8 cellular contexts compared by ENCODE assay signal in genomic region chr10:114172776-114173555, GRCh38. TPM values are rescaled to one million over a fixed set of nuclear protein-coding genes. Genes with fewer than 3 reads are reported as not detected.
DNase-seq lines count a peak whose midpoint lies in the region; ATAC-seq, FAIRE-seq and TF ChIP-seq lines count a peak whose summit lies in the region.

No MANE protein-coding gene starts in this region.

- H3K4me1 Mint-ChIP-seq in activated CD8-positive, alpha-beta T cell treated with anti-CD3 and anti-CD28 coated beads for 36 hours (ENCODE audit: low read depth): peaks cover 43% of the 10 kb centered on the region

- TF ChIP-seq CTCF in activated CD8-positive, alpha-beta T cell treated with anti-CD3 and anti-CD28 coated beads for 36 hours (IDR thresholded peaks at IDR 0.05): no peak

- H3K27ac Mint-ChIP-seq in activated CD8-positive, alpha-beta T cell treated with anti-CD3 and anti-CD28 coated beads for 36 hours: peak overlapping the region; percentile 98

- peak overlapping the region; percentile 98 to 99 for H3K27ac ChIP-seq in small intestine (ENCODE audit: low read depth in 1 of 2, low read length in 1 of 2)

- H3K27me3 Mint-ChIP-seq in activated CD8-positive, alpha-beta T cell treated with anti-CD3 and anti-CD28 coated beads for 36 hours: peaks cover 3% of the 10 kb centered on the region

- no peaks in the 10 kb centered on the region for H3K36me3 ChIP-seq in small intestine (ENCODE audit: control insufficient read depth in 2 of 2, insufficient read depth in 2 of 2, low read length in 2 of 2)

- DNase-seq in NCI-H510A treated with DMSO at 0.1 percent for 48 hours (lab: John Stamatoyannopoulos, UW): peak; percentile 30
- no peak for DNase-seq in NCI-H510A (lab: John Stamatoyannopoulos, UW)
- no peak for DNase-seq in activated CD8-positive, alpha-beta T cell treated with anti-CD3 and anti-CD28 coated beads for 36 hours
- peak; percentile 74 for DNase-seq in small intestine
- DNase-seq in OCI-M2 (lab: John Stamatoyannopoulos, UW; ENCODE audit: unreplicated experiment): no peak
- DNase-seq in frontal cortex (ENCODE audit: low spot score in 2 of 2): no peak

- CTCF ChIA-PET in activated CD8-positive, alpha-beta T cell treated with anti-CD3 and anti-CD28 coated beads for 36 hours (lab: Charles Lee): no interaction called here

- H3K4me3 Mint-ChIP-seq in activated CD8-positive, alpha-beta T cell treated with anti-CD3 and anti-CD28 coated beads for 36 hours: peak overlapping the region; percentile 98

- peaks cover 19% of the 10 kb centered on the region for H3K36me3 Mint-ChIP-seq in activated CD8-positive, alpha-beta T cell treated with anti-CD3 and anti-CD28 coated beads for 36 hours (ENCODE audit: low read depth)

- H3K9me3 ChIP-seq in small intestine (ENCODE audit: control insufficient read depth, low read depth): peaks cover 1% of the 10 kb centered on the region

- intact Hi-C loops in activated CD8-positive, alpha-beta T cell treated with anti-CD3 and anti-CD28 coated beads for 36 hours (cut with micrococcal nuclease): loop anchor here (10.0 kb wide), 1 partner anchor 372 kb away; no protein-coding TSS in a partner anchor

- no peaks in the 10 kb centered on the region for H3K27me3 ChIP-seq in small intestine (ENCODE audit: control insufficient read depth in 2 of 2, insufficient read depth in 2 of 2, low read length in 2 of 2)

- WGBS in small intestine, 3 donors: 5 to 21% (median 12%) methylated on average over 9 of the region's 9 CpGs

- no peak for ATAC-seq in activated CD8-positive, alpha-beta T cell treated with anti-CD3 and anti-CD28 coated beads for 36 hours
- no peak for ATAC-seq in activated CD4-positive, CD25-positive, alpha-beta regulatory T cell treated with anti-CD3 and anti-CD28 coated beads, Interleukin-2, amount 50 U/mL, for 24 hours

- FAIRE-seq in small intestine (lab: Jason Lieb, UNC) (no peak), frontal cortex (lab: Jason Lieb, UNC) (no peak)

- POLR2A ChIA-PET in activated CD8-positive, alpha-beta T cell treated with anti-CD3 and anti-CD28 coated beads for 36 hours (lab: Charles Lee): no interaction called here

- H3K9me3 Mint-ChIP-seq in activated CD8-positive, alpha-beta T cell treated with anti-CD3 and anti-CD28 coated beads for 36 hours: peaks cover 5% of the 10 kb centered on the region

- H3K4me3 ChIP-seq in iPS-11a (ENCODE audit: low read depth, low read length) (peak overlapping the region; percentile 93), small intestine (ENCODE audit: low read depth in 1 of 2, low read length in 2 of 2) (peak overlapping the region; percentile 93 to 96)

- H3K4me1 ChIP-seq in small intestine (ENCODE audit: control insufficient read depth in 2 of 2, insufficient read depth in 1 of 2, low read depth in 1 of 2, low read length in 1 of 2): peaks cover 0 to 6% of the 10 kb centered on the region in 2 donors

RNA-seq across cellular contexts. Expression of gene CCDC186, which starts 1.0 kb away (rescaled TPM):
- 10 to 100 TPM; 10.5 to 11.6 TPM for total RNA-seq in activated CD8-positive, alpha-beta T cell treated with anti-CD3 and anti-CD28 coated beads for 36 hours
- polyA plus RNA-seq in small intestine: 10 to 100 TPM in 2 of 3 donors, 1 to 10 TPM in 1; 7.2 to 13.0 (median 11.1) TPM
- 45.2 TPM for total RNA-seq in frontal cortex

RNA-seq across cellular contexts. Expression of gene TDRD1, which starts 6.2 kb away (rescaled TPM):
- total RNA-seq in activated CD8-positive, alpha-beta T cell treated with anti-CD3 and anti-CD28 coated beads for 36 hours: under 1 TPM; 0.05 to 0.16 TPM
- polyA plus RNA-seq in small intestine: under 1 TPM in 1 of 3 donors, not detected in 2; 0.10 TPM
- 0.41 TPM for total RNA-seq in frontal cortex

Comparison
In these comparisons a context has a peak if more than half of its experiments do, and no peak if none do; other contexts are left out.
1. DNase-seq: peak in NCI-H510A treated with DMSO at 0.1 percent for 48 hours (single experiment) and small intestine (single experiment); none in NCI-H510A (single experiment), activated CD8-positive, alpha-beta T cell treated with anti-CD3 and anti-CD28 coated beads for 36 hours (single experiment), OCI-M2 (single experiment) and frontal cortex (0 of 2).